1 cellular context compared by ENCODE assay signal in the genomic region with DNA sequence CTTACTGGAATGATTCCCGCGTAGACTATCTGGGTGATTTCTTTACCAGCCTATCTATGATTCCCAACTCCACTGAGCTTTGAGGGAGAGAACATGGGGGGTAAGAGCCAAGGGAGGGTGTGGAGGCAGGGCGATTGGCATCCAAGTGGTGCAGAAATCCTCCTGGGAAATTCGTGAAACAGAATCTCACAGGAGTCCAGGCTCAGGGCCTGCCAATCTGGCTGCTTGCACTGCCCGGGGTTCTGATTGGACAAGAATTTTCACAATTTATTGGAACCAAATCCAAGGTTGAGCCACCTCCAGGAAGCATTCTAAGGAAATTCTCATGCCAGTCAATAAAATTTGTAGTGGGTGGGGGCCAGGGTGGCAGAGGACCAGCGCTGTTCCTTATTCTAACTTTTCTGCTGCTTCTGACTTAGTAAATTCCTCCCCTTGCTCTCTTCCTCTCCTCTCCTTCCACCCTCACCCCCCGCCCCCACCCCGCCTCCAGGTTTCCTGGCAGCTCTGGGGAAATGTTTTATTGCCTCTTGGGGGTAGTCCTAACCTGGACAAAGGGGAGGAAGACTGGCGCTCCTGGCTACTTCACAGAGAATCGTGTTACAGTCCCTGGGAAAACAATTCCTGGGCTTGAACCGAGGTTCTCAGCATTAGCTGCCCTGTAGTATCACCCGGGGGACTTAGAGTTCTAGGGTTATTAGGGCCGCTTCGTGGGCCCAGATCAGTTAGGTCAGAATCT.
TF ChIP-seq lines count a peak whose summit lies in the region.

No MANE protein-coding gene starts in this region.

TF ChIP-seq in H1, 55 proteins besides CTCF, POLR2A, EP300 and RAD21:
- no peak for TF ChIP-seq TEAD4 (IDR thresholded peaks at IDR 0.05; ENCODE audit: low read depth, low read length)
- TF ChIP-seq, protein P1, sequence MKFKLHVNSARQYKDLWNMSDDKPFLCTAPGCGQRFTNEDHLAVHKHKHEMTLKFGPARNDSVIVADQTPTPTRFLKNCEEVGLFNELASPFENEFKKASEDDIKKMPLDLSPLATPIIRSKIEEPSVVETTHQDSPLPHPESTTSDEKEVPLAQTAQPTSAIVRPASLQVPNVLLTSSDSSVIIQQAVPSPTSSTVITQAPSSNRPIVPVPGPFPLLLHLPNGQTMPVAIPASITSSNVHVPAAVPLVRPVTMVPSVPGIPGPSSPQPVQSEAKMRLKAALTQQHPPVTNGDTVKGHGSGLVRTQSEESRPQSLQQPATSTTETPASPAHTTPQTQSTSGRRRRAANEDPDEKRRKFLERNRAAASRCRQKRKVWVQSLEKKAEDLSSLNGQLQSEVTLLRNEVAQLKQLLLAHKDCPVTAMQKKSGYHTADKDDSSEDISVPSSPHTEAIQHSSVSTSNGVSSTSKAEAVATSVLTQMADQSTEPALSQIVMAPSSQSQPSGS (IDR thresholded peaks at IDR 0.05; ENCODE audit: low read length), result no peak
- TF ChIP-seq NANOG (IDR thresholded peaks at IDR 0.05; ENCODE audit: insufficient read depth, low read depth, low read length, poor library complexity, severe bottlenecking), result no peak
- no peak for TF ChIP-seq ASH2L (IDR thresholded peaks at IDR 0.05; ENCODE audit: low read length)
- no peak for TF ChIP-seq BRCA1 (IDR thresholded peaks at IDR 0.05; ENCODE audit: low read depth, low read length)
- no peak for TF ChIP-seq CEBPB (IDR thresholded peaks at IDR 0.05; ENCODE audit: low read depth, low read length)
- no peak for TF ChIP-seq EZH2 (IDR thresholded peaks at IDR 0.05; ENCODE audit: low read depth, low read length, severe bottlenecking)
- no peak for TF ChIP-seq CHD2 (IDR thresholded peaks at IDR 0.05; ENCODE audit: low read length)
- no peak for TF ChIP-seq CREB1 (IDR thresholded peaks at IDR 0.05)
- TF ChIP-seq JUND (IDR thresholded peaks at IDR 0.05; ENCODE audit: low read length), result no peak
- no peak for TF ChIP-seq CBX5 (IDR thresholded peaks at IDR 0.05; ENCODE audit: low read depth, low read length)
- no peak for TF ChIP-seq SIX5 (IDR thresholded peaks at IDR 0.05; ENCODE audit: low read depth, low read length)
- TF ChIP-seq SP4 (IDR thresholded peaks at IDR 0.05; ENCODE audit: low read length), result no peak
- TF ChIP-seq SP1 (IDR thresholded peaks at IDR 0.05; ENCODE audit: low read depth, low read length), result no peak
- TF ChIP-seq NRF1 (IDR thresholded peaks at IDR 0.05; ENCODE audit: low read depth, low read length), result no peak
- no peak for TF ChIP-seq HDAC2 (IDR thresholded peaks at IDR 0.05; ENCODE audit: borderline replicate concordance in 1 of 2, low read depth in 2 of 2, low read length in 2 of 2)
- TF ChIP-seq RXRA (IDR thresholded peaks at IDR 0.05; ENCODE audit: insufficient read depth, low read depth, low read length), result no peak
